33 cellular contexts compared by ENCODE assay signal in the genomic region with DNA sequence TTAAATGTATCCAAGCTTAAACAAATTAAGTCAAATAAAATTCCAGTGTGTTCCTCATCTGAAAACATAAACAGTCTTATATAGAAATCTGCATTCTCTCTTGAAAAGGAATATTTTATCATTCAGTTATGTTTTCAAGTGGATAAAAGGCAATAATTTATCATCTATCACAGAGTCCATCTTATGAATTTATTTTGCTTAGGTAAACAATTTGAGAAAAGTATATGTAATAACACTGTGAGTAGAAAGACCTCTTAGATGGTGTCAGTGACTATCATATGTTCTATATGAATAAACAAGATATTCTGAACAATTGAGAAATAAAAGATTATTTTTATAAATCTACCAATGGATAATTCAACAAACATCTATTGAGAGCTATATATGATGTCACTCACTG.
DNase-seq lines count a peak whose midpoint lies in the region; ATAC-seq, FAIRE-seq and TF ChIP-seq lines count a peak whose summit lies in the region.
"Had no signal": no experiment of that assay in that cellular context is flagged by ENCODE, and none has a peak within 500 bp of the region (broad histone marks: within the 10 kb centered on the region; RNA-seq: fewer than 3 reads in every experiment).

No MANE protein-coding gene starts in this region.

- no peaks in the 10 kb centered on the region for H3K9me3 ChIP-seq in HepG2 (ENCODE audit: low read length)
- no peaks in the 10 kb centered on the region for H3K9me3 ChIP-seq in right lobe of liver
- no peaks in the 10 kb centered on the region for H3K9me3 ChIP-seq in K562 (replicated peaks; ENCODE audit: control insufficient read depth, insufficient read depth, low read depth, low read length)
- H3K9me3 ChIP-seq: A549; BE2C; BLaER1; BLaER1 treated with 17β-estradiol and CSF1 and Interleukin-3, amounts not matched to agents 10 nM and 100 nM; Caco-2 had no signal

- TF ChIP-seq POLR2A in HepG2 (IDR thresholded peaks at IDR 0.05; ENCODE audit: insufficient read depth in 1 of 2, low read depth in 2 of 2, low read length in 2 of 2) = no peak
- no peak for TF ChIP-seq POLR2A in right lobe of liver (IDR thresholded peaks at IDR 0.05)
- no peak for TF ChIP-seq POLR2A in K562 (conservative IDR thresholded peaks at IDR 0.05)

- no peak overlapping the region for H3K4me2 ChIP-seq in HepG2 (ENCODE audit: low read depth, low read length)
- H3K4me2 ChIP-seq in K562 (ENCODE audit: insufficient read depth, low read length) = no peak overlapping the region
- H3K4me2 ChIP-seq: A549; BLaER1; BLaER1 treated with 17β-estradiol and CSF1 and Interleukin-3, amounts not matched to agents 10 nM and 100 nM had no signal

- TF ChIP-seq CTCF in HepG2 (CRISPR knock-in tag; IDR thresholded peaks at IDR 0.05) (no peak), right lobe of liver (IDR thresholded peaks at IDR 0.05) (no peak), K562 (IDR thresholded peaks at IDR 0.05 in 2 of 3, conservative IDR thresholded peaks at IDR 0.05 in 1 of 3; ENCODE audit: insufficient read depth in 2 of 3, low read depth in 1 of 3, low read length in 3 of 3) (no peak)

- FAIRE-seq in HepG2 (lab: Jason Lieb, UNC) (no peak), G401.6 (lab: Jason Lieb, UNC) (peak; percentile 31), K562 (lab: Jason Lieb, UNC) (no peak)
- FAIRE-seq: A204.1, A549, D721Med had no signal

- H3K79me2 ChIP-seq in HepG2 (ENCODE audit: insufficient read depth, low read length) (no peaks in the 10 kb centered on the region), K562 (ENCODE audit: control insufficient read depth, insufficient read depth, low read length) (no peaks in the 10 kb centered on the region)

- TF ChIP-seq EP300 in HepG2 (IDR thresholded peaks at IDR 0.05; ENCODE audit: low read depth in 2 of 2, low read length in 2 of 2) = no peak
- TF ChIP-seq EP300 in HepG2 (CRISPR knock-in tag; IDR thresholded peaks at IDR 0.05; ENCODE audit: borderline replicate concordance) = no peak
- no peak for TF ChIP-seq EP300 in K562 (IDR thresholded peaks at IDR 0.05; ENCODE audit: low read length)

- H3K36me3 ChIP-seq in HepG2 (replicated peaks in 1 of 2; ENCODE audit: control insufficient read depth in 1 of 2, insufficient read depth in 2 of 2, low read length in 2 of 2) = no peaks in the 10 kb centered on the region
- H3K36me3 ChIP-seq in right lobe of liver = no peaks in the 10 kb centered on the region
- no peaks in the 10 kb centered on the region for H3K36me3 ChIP-seq in K562 (ENCODE audit: control insufficient read depth, insufficient read depth, low read length)
- H3K36me3 ChIP-seq: BE2C; BLaER1; BLaER1 treated with 17β-estradiol and CSF1 and Interleukin-3, amounts not matched to agents 10 nM and 100 nM had no signal

- H3K27ac ChIP-seq in HepG2 (ENCODE audit: extremely low read length, insufficient read depth, low read length) (no peak overlapping the region), right lobe of liver (no peak overlapping the region), K562 (ENCODE audit: extremely low read depth, low read depth, low read length) (no peak overlapping the region)
- H3K27ac ChIP-seq: 22Rv1; A549; BLaER1; BLaER1 treated with 17β-estradiol and CSF1 and Interleukin-3, amounts not matched to agents 10 nM and 100 nM; C4-2B had no signal

- CTCF ChIA-PET in HepG2 (lab: Yijun Ruan, JAX; ENCODE audit: low intra/inter-chr PET ratio, low total read pairs) = no interaction called here
- CTCF ChIA-PET in K562 (lab: Yijun Ruan, JAX; ENCODE audit: low intra/inter-chr PET ratio) = no interaction called here

- POLR2A ChIA-PET in HepG2 (lab: Yijun Ruan, JAX) (no interaction called here), K562 (lab: Yijun Ruan, JAX) (no interaction called here)

- no peak overlapping the region for H3K4me3 ChIP-seq in HepG2 (replicated peaks in 1 of 3; ENCODE audit: insufficient read depth in 1 of 3, low read depth in 2 of 3, low read length in 3 of 3)
- no peak overlapping the region for H3K4me3 ChIP-seq in right lobe of liver
- no peak overlapping the region for H3K4me3 ChIP-seq in K562
- H3K4me3 ChIP-seq: A549; BLaER1; BLaER1 treated with 17β-estradiol and CSF1 and Interleukin-3, amounts not matched to agents 10 nM and 100 nM had no signal

- intact Hi-C loops in HepG2 (cut with micrococcal nuclease; ENCODE audit: unreplicated experiment) = no loop called here
- intact Hi-C loops in right lobe of liver (cut with DNase I) = no loop called here
- intact Hi-C loops in K562 (cut with micrococcal nuclease) = no loop called here

- no peak for ATAC-seq in HepG2
- no peak for ATAC-seq in right lobe of liver
- ATAC-seq in K562 = no peak
- ATAC-seq in activated CD4-positive, CD25-positive, alpha-beta regulatory T cell treated with anti-CD3 and anti-CD28 coated beads, Interleukin-2, amount 50 U/mL, for 24 hours = no peak
- ATAC-seq: A549; CD8-positive, alpha-beta T cell had no signal

- no peaks in the 10 kb centered on the region for H4K20me1 ChIP-seq in HepG2 (ENCODE audit: insufficient read depth, low read length)
- no peaks in the 10 kb centered on the region for H4K20me1 ChIP-seq in K562 (replicated peaks; ENCODE audit: control insufficient read depth, insufficient read depth, low read length)
- H4K20me1 ChIP-seq: BLaER1; BLaER1 treated with 17β-estradiol and CSF1 and Interleukin-3, amounts not matched to agents 10 nM and 100 nM had no signal

- BruUV-seq in HepG2 (replicated peaks; lab: Mats Ljungman, UMichigan) = no TSS peak
- no TSS peak for BruUV-seq in K562 (replicated peaks; lab: Mats Ljungman, UMichigan)

- in situ Hi-C loops in HepG2 (cut with HindIII; ENCODE audit: extremely low pct_ligation_motif_present, low pct_unique_long_range_greater_than_20kb) = no loop called here
- in situ Hi-C loops in K562 (cut with MboI) = no loop called here

- H3K9me1 ChIP-seq in K562 (ENCODE audit: control insufficient read depth, insufficient read depth, low read length) = no peaks in the 10 kb centered on the region

- H3K9ac ChIP-seq in HepG2 (ENCODE audit: insufficient read depth, low read depth, low read length) = no peak overlapping the region
- no peak overlapping the region for H3K9ac ChIP-seq in K562 (ENCODE audit: insufficient read depth in 1 of 2, low read depth in 2 of 2, low read length in 2 of 2)
- H3K9ac ChIP-seq: BLaER1; BLaER1 treated with 17β-estradiol and CSF1 and Interleukin-3, amounts not matched to agents 10 nM and 100 nM had no signal

- no peak for TF ChIP-seq RAD21 in HepG2 (CRISPR knock-in tag; IDR thresholded peaks at IDR 0.05)
- no peak for TF ChIP-seq RAD21 in K562 (CRISPR knock-in tag; conservative IDR thresholded peaks at IDR 0.05 in 1 of 2, IDR thresholded peaks at IDR 0.05 in 1 of 2)

- H2AFZ ChIP-seq in HepG2 (ENCODE audit: low read length) = no peak overlapping the region
- H2AFZ ChIP-seq in K562 (ENCODE audit: low read depth, low read length) = no peak overlapping the region

- H3K4me1 ChIP-seq in HepG2 (ENCODE audit: insufficient read depth, low read length) = no peaks in the 10 kb centered on the region
- H3K4me1 ChIP-seq in right lobe of liver = no peaks in the 10 kb centered on the region
- H3K4me1 ChIP-seq in K562 (replicated peaks in 1 of 2; ENCODE audit: control insufficient read depth in 2 of 2, insufficient read depth in 2 of 2, low read length in 2 of 2) = no peaks in the 10 kb centered on the region
- H3K4me1 ChIP-seq: A549; BE2C; BLaER1; BLaER1 treated with 17β-estradiol and CSF1 and Interleukin-3, amounts not matched to agents 10 nM and 100 nM; Caco-2 had no signal

- no peaks in the 10 kb centered on the region; a peak in 1 of 5 replicates for H3K27me3 ChIP-seq in HepG2 (ENCODE audit: control insufficient read depth in 1 of 2, insufficient read depth in 2 of 2, low read length in 2 of 2)
- no peaks in the 10 kb centered on the region for H3K27me3 ChIP-seq in right lobe of liver
- no peaks in the 10 kb centered on the region for H3K27me3 ChIP-seq in K562 (ENCODE audit: control insufficient read depth in 2 of 2, insufficient read depth in 2 of 2, low read length in 2 of 2)
- H3K27me3 ChIP-seq: BE2C; BLaER1; BLaER1 treated with 17β-estradiol and CSF1 and Interleukin-3, amounts not matched to agents 10 nM and 100 nM had no signal

- DNase-seq in HepG2 (ENCODE audit: low spot score) (no peak), right lobe of liver (no peak), K562 (ENCODE audit: extremely low read depth in 1 of 4, low spot score in 3 of 4) (no peak), hepatic stellate cell (ENCODE audit: low spot score) (no peak)
- DNase-seq: 8988T; ACHN; AML-193; BE2C; C1 segment of cervical spinal cord; Caco-2; Calu3; CD4-positive, alpha-beta memory T cell; CD4-positive, alpha-beta T cell; CD4-positive, CD25-positive, alpha-beta regulatory T cell; CD8-positive, alpha-beta memory T cell; CD8-positive, alpha-beta T cell; COR-L47; DMS 273 treated with DMSO at 0.1 percent for 48 hours; DMS153; DMS53; DMS79; DMS79 treated with DMSO at 0.1 percent for 48 hours; DND-41; EL had no signal

TF ChIP-seq in HepG2, 621 proteins besides CTCF, POLR2A, EP300 and RAD21:
- TF ChIP-seq, protein P1, sequence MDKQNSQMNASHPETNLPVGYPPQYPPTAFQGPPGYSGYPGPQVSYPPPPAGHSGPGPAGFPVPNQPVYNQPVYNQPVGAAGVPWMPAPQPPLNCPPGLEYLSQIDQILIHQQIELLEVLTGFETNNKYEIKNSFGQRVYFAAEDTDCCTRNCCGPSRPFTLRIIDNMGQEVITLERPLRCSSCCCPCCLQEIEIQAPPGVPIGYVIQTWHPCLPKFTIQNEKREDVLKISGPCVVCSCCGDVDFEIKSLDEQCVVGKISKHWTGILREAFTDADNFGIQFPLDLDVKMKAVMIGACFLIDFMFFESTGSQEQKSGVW (CRISPR knock-in tag; IDR thresholded peaks at IDR 0.05; ENCODE audit: borderline replicate concordance) = no peak
- TF ChIP-seq MAFF (IDR thresholded peaks at IDR 0.05; ENCODE audit: low read depth, low read length) (peak; percentile 56), ZNF75D (CRISPR knock-in tag; IDR thresholded peaks at IDR 0.05; ENCODE audit: borderline replicate concordance) (no peak), MAFK (conservative IDR thresholded peaks at IDR 0.05 in 1 of 2, IDR thresholded peaks at IDR 0.05 in 1 of 2; ENCODE audit: low read length in 2 of 2) (peak; percentile 39 to 77; a peak in 3 of 4 replicates)

TF ChIP-seq in K562, 482 proteins besides CTCF, POLR2A, EP300 and RAD21:
- TF ChIP-seq ZNF140 (CRISPR knock-in tag; IDR thresholded peaks at IDR 0.05) (no peak), ZNF316 (IDR thresholded peaks at IDR 0.05) (peak; percentile 7; the same call in 1 of the 2 replicates)
